Comparison of ENCODE assay signal across 7 cellular contexts in genomic region chr7:113087278-113087998, GRCh38. TPM values are rescaled to one million over a fixed set of nuclear protein-coding genes. Genes with fewer than 3 reads are reported as not detected.
A peak's percentile ranks its signal among the peaks of the same experiment; 100 is the strongest.
DNase-seq lines count a peak whose midpoint lies in the region; ATAC-seq and TF ChIP-seq lines count a peak whose summit lies in the region.

No MANE protein-coding gene starts in this region.

- H3K9me3 Mint-ChIP-seq in chondrocyte (ENCODE audit: low read depth), result peaks cover 2% of the 10 kb centered on the region

- H3K4me3 Mint-ChIP-seq in chondrocyte (ENCODE audit: unreplicated experiment), result peak overlapping the region; percentile 78

- H3K4me1 ChIP-seq in mucosa of descending colon (ENCODE audit: low read depth) (no peaks in the 10 kb centered on the region), tibial nerve (peaks cover 0 to 21% (median 0%) of the 10 kb centered on the region in 4 donors)

- no peak for TF ChIP-seq POLR2A in tibial nerve (IDR thresholded peaks at IDR 0.05)

- DNase-seq in H4 (ENCODE audit: low spot score) (peak; percentile 86), NCI-H69 (lab: John Stamatoyannopoulos, UW) (peak; percentile 82), chondrocyte (ENCODE audit: low spot score) (no peak), mucosa of descending colon (no peak), tibial nerve (ENCODE audit: low spot score in 2 of 2) (no peak)

- H3K36me3 Mint-ChIP-seq in chondrocyte (ENCODE audit: low read depth), result no peaks in the 10 kb centered on the region

- peaks cover 27% of the 10 kb centered on the region for H3K27me3 Mint-ChIP-seq in chondrocyte (ENCODE audit: low read depth)

- no peaks in the 10 kb centered on the region for H3K9me3 ChIP-seq in mucosa of descending colon
- no peaks in the 10 kb centered on the region for H3K9me3 ChIP-seq in tibial nerve

- peaks cover 12% of the 10 kb centered on the region for H3K4me1 Mint-ChIP-seq in chondrocyte (ENCODE audit: low read depth)

- peak overlapping the region; percentile 87 for H3K27ac Mint-ChIP-seq in chondrocyte (ENCODE audit: unreplicated experiment)

- no peak for TF ChIP-seq EP300 in tibial nerve (IDR thresholded peaks at IDR 0.05)

- no peak for TF ChIP-seq CTCF in chondrocyte (IDR thresholded peaks at IDR 0.05)
- TF ChIP-seq CTCF in mucosa of descending colon (IDR thresholded peaks at IDR 0.05), result no peak
- TF ChIP-seq CTCF in tibial nerve (IDR thresholded peaks at IDR 0.05), result no peak

- intact Hi-C loops in mucosa of descending colon (cut with DNase I, micrococcal nuclease), result no loop called here

- WGBS in tibial nerve, 2 donors, result 35 to 36% methylated on average over 12 of the region's 12 CpGs

- ATAC-seq in mucosa of descending colon (peak; percentile 58), HG03565 (IDR thresholded peaks at IDR 0.05; ENCODE audit: unreplicated experiment) (no peak), GM21526 (IDR thresholded peaks at IDR 0.05; ENCODE audit: low FRiP score, unreplicated experiment) (no peak)

- peak overlapping the region in 2 of 4 donors; percentile 42 to 66 for H3K27ac ChIP-seq in tibial nerve

- H3K36me3 ChIP-seq in mucosa of descending colon (ENCODE audit: low read depth) (no peaks in the 10 kb centered on the region), tibial nerve (no peaks in the 10 kb centered on the region)

- no peaks in the 10 kb centered on the region for H3K27me3 ChIP-seq in tibial nerve

- H3K4me3 ChIP-seq in mucosa of descending colon (no peak overlapping the region), tibial nerve (peak overlapping the region in 2 of 4 donors; percentile 22 to 60)

RNA-seq across cellular contexts. Expression of gene GPR85, which starts 0.8 kb away (rescaled TPM):
- 2.4 and 2.7 TPM in 2 replicates for total RNA-seq in H4 (2014; rRNA removed; shearing (Covaris generic))
- 0.40 to 0.90 TPM (median 0.63 TPM) in 3 replicates for total RNA-seq in chondrocyte
- under 1 TPM; 0.12 to 0.70 (median 0.57) TPM for total RNA-seq in mucosa of descending colon
- 1 to 10 TPM in 1 of 4 donors, under 1 TPM in 1, not detected in 2; 0.90 to 2.8 TPM for total RNA-seq in tibial nerve

RNA-seq across cellular contexts. Expression of gene SMIM30, which starts 30.9 kb away (rescaled TPM):
- total RNA-seq in H4 (2014; rRNA removed; shearing (Covaris generic)), result 131 and 137 TPM in 2 replicates
- total RNA-seq in chondrocyte (33.6 to 48.5 TPM (median 37.0 TPM) in 3 replicates), mucosa of descending colon (10 to 100 TPM; 21.4 to 27.6 (median 26.9) TPM), tibial nerve (10 to 100 TPM; 17.8 to 42.4 (median 25.0) TPM)

Comparison
In these comparisons a context has a peak if more than half of its experiments do, and no peak if none do; other contexts are left out.
1. DNase-seq: peak in H4 (single experiment) and NCI-H69 (single experiment); none in chondrocyte (single experiment), mucosa of descending colon (0 of 3) and tibial nerve (0 of 2).